8 cellular contexts compared by ENCODE assay signal in the genomic region with DNA sequence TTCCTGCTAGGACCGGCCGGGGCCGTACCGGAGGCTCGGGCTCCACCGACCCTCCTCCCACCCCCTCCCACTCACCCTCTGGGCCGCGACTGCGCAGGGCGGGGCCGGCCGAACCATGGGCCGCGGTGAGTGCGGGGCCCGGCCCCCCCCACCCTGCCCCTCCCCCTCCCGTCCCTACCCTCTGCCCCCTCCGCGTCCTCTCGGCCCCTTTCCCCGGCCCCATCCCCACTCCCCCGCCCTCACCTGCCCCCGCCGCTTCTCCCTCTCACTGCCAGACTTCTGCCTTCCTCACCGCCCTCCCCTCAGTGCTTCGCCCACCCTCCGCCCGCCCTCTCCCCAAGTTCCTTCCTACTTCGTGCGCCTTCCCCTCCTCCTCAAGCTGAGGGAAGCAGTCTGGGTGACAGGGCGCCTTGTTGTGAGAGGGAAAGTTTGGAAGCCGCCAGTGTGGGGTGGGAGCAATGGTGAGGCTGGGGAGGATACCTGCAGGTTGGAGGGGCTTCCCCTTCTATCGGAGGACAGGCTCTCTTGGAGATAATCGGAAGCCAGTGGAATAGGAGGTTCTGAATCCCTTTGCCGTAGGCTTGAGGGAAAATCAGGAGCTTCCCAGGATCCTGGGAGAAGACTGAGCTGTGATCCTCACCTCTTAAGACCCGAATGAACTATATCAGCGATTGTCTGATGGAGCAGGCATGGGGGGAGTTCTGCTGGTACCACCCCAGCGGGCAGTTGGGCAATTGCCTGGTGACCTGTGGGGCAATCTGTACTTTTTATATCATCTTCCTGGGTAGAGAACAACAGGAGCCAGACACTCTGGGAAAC. TPM values are rescaled to one million over a fixed set of nuclear protein-coding genes. Genes with fewer than 3 reads are reported as not detected.
A peak's percentile ranks its signal among the peaks of the same experiment; 100 is the strongest.
DNase-seq lines count a peak whose midpoint lies in the region; ATAC-seq and TF ChIP-seq lines count a peak whose summit lies in the region.

No MANE protein-coding gene starts in this region.

- no peak overlapping the region for H4K5ac ChIP-seq in IMR-90 (ENCODE audit: low read depth, low read length)

- TF ChIP-seq POLR2A in IMR-90 (IDR thresholded peaks at IDR 0.05; ENCODE audit: low read depth, low read length) = no peak

- peaks cover 14% of the 10 kb centered on the region for H3K9me1 ChIP-seq in IMR-90 (ENCODE audit: insufficient read depth, low read length)

- H3K36me3 ChIP-seq in BLaER1 = peaks cover 54% of the 10 kb centered on the region
- peaks cover 40% of the 10 kb centered on the region for H3K36me3 ChIP-seq in IMR-90 (ENCODE audit: control insufficient read depth, insufficient read depth, low read length)

- peak overlapping the region; percentile 59; the same call in 1 of the 3 replicates for H2BK15ac ChIP-seq in IMR-90 (ENCODE audit: low read depth, low read length)

- H3K36me3 Mint-ChIP-seq in T-helper 2 cell treated with Interferon-gamma antibody and Interleukin-4, amounts not matched to agents 5 μg/mL and 100 μg/mL, for 36 hours (ENCODE audit: low read depth) = peaks cover 48% of the 10 kb centered on the region
- peaks cover 25% of the 10 kb centered on the region for H3K36me3 Mint-ChIP-seq in chondrocyte (ENCODE audit: low read depth)

- TF ChIP-seq CTCF in IMR-90 (conservative IDR thresholded peaks at IDR 0.05; ENCODE audit: low read depth, low read length) (no peak), chondrocyte (IDR thresholded peaks at IDR 0.05) (no peak)

- H3K4ac ChIP-seq in IMR-90 (ENCODE audit: low read depth, low read length) = peak overlapping the region; percentile 91

- H3K9ac ChIP-seq in BLaER1 = peak overlapping the region; percentile 91
- peak overlapping the region; percentile 91 for H3K9ac ChIP-seq in IMR-90 (ENCODE audit: low read depth, low read length)

- H3K4me2 ChIP-seq in BLaER1 = peak overlapping the region; percentile 98
- peak overlapping the region; percentile 93 for H3K4me2 ChIP-seq in IMR-90 (ENCODE audit: low read depth, low read length)

- no peak for TF ChIP-seq RAD21 in IMR-90 (IDR thresholded peaks at IDR 0.05; ENCODE audit: low read length)

- peak overlapping the region; percentile 39 for H3K23ac ChIP-seq in IMR-90 (ENCODE audit: low read depth, low read length)

- peaks cover 41% of the 10 kb centered on the region for H3K4me1 Mint-ChIP-seq in T-helper 2 cell treated with Interferon-gamma antibody and Interleukin-4, amounts not matched to agents 5 μg/mL and 100 μg/mL, for 36 hours (ENCODE audit: low read depth)
- peaks cover 62% of the 10 kb centered on the region for H3K4me1 Mint-ChIP-seq in chondrocyte (ENCODE audit: low read depth)

- H3K9me3 ChIP-seq in BLaER1 (no peaks in the 10 kb centered on the region), IMR-90 (ENCODE audit: control insufficient read depth, insufficient read depth, low read length) (no peaks in the 10 kb centered on the region)

- peak; percentile 0; the same call in 1 of the 2 replicates for ATAC-seq in IMR-90 (ENCODE audit: low read depth)
- ATAC-seq in left colon = peak; percentile 1
- ATAC-seq in GM21423 (IDR thresholded peaks at IDR 0.05; ENCODE audit: unreplicated experiment) = no peak

- H3K27me3 ChIP-seq in BLaER1 (no peaks in the 10 kb centered on the region), IMR-90 (ENCODE audit: control insufficient read depth, insufficient read depth, low read length) (no peaks in the 10 kb centered on the region)

- 17% methylated on average over 1 of the region's 38 CpGs; no CpG with 5 or more reads in 1 of the 2 experiments for WGBS in IMR-90 (ENCODE audit: extremely low coverage in 2 of 2, insufficient read length in 1 of 2), 2 experiments

- intact Hi-C loops in IMR-90 (cut with micrococcal nuclease) = no loop called here
- intact Hi-C loops in left colon (cut with DNase I, micrococcal nuclease) = no loop called here

- peak overlapping the region; percentile 6 for H3K18ac ChIP-seq in IMR-90 (ENCODE audit: low read depth, low read length)

- H3K79me1 ChIP-seq in IMR-90 (ENCODE audit: low read depth in 1 of 2, low read length in 2 of 2) = peaks cover 17 to 66% of the 10 kb centered on the region in 2 experiments

- peak overlapping the region; percentile 98 for H2AK5ac ChIP-seq in IMR-90 (ENCODE audit: low read depth, low read length)

- peak overlapping the region; percentile 93 for H2AFZ ChIP-seq in IMR-90 (replicated peaks; ENCODE audit: low read length, poor library complexity)

- H3K27ac ChIP-seq in BLaER1 = peak overlapping the region; percentile 98
- peak overlapping the region; percentile 88 for H3K27ac ChIP-seq in IMR-90 (ENCODE audit: insufficient read depth, low read length)

- peak overlapping the region; percentile 47 to 78; a peak in 3 of 4 replicates for H4K8ac ChIP-seq in IMR-90 (ENCODE audit: low read depth in 2 of 2, low read length in 2 of 2)

- CTCF ChIA-PET in IMR-90 (lab: Yijun Ruan, JAX) = interaction anchor here (0.6 kb wide), 1 partner anchor 805 kb away, joined by 3 read pairs; no protein-coding TSS in a partner anchor

- in situ Hi-C loops in IMR-90 (cut with MboI; ENCODE audit: low sequenced_read_pairs) = no loop called here

- H4K20me1 ChIP-seq in BLaER1 = peaks cover 63% of the 10 kb centered on the region
- H4K20me1 ChIP-seq in IMR-90 (ENCODE audit: insufficient read depth, low read length) = peaks cover 45% of the 10 kb centered on the region

- peak; percentile 49 for DNase-seq in IMR-90
- DNase-seq in T-helper 2 cell treated with Interferon-gamma antibody and Interleukin-4, amounts not matched to agents 5 μg/mL and 100 μg/mL, for 36 hours (ENCODE audit: low spot score) = no peak
- no peak for DNase-seq in chondrocyte (ENCODE audit: low spot score)
- DNase-seq in left colon = peak; percentile 66 to 74
- DNase-seq in stimulated activated CD4-positive, alpha-beta T cell treated with anti-CD3 and anti-CD28 coated beads, Interleukin-4, amount 100 ng/mL, for 24 hours = peak; percentile 42
- DNase-seq in NCI-H774 (lab: John Stamatoyannopoulos, UW) = no peak

- POLR2A ChIA-PET in IMR-90 (lab: Charles Lee; ENCODE audit: unreplicated experiment) = interaction anchor here (0.7 kb wide), 1 partner anchor 13 kb away, joined by 7 read pairs; no protein-coding TSS in a partner anchor

- peak overlapping the region; percentile 41; the same call in 1 of the 2 replicates for H2BK120ac ChIP-seq in IMR-90 (ENCODE audit: low read depth, low read length)

- peak overlapping the region; percentile 97 for H3K4me3 Mint-ChIP-seq in T-helper 2 cell treated with Interferon-gamma antibody and Interleukin-4, amounts not matched to agents 5 μg/mL and 100 μg/mL, for 36 hours
- peak overlapping the region; percentile 96 for H3K4me3 Mint-ChIP-seq in chondrocyte (ENCODE audit: unreplicated experiment)

- H3K4me3 ChIP-seq in BLaER1 (peak overlapping the region; percentile 84), IMR-90 (ENCODE audit: insufficient read depth, low read depth, low read length) (peak overlapping the region; percentile 59)

- peak overlapping the region; percentile 91 for H3K56ac ChIP-seq in IMR-90 (ENCODE audit: extremely low read depth, insufficient read depth, low read length)

- H3K4me1 ChIP-seq in BLaER1 (peaks cover 65% of the 10 kb centered on the region), IMR-90 (ENCODE audit: control insufficient read depth, insufficient read depth, low read length) (peaks cover 22% of the 10 kb centered on the region)

- H3K9me3 Mint-ChIP-seq in T-helper 2 cell treated with Interferon-gamma antibody and Interleukin-4, amounts not matched to agents 5 μg/mL and 100 μg/mL, for 36 hours = no peaks in the 10 kb centered on the region
- H3K9me3 Mint-ChIP-seq in chondrocyte (ENCODE audit: low read depth) = no peaks in the 10 kb centered on the region

- peak overlapping the region; percentile 85 for H2BK5ac ChIP-seq in IMR-90 (ENCODE audit: low read depth, low read length, poor library complexity, severe bottlenecking)

- dilution Hi-C loops in IMR-90 (cut with HindIII; ENCODE audit: low sequenced_read_pairs, unreplicated experiment) = no loop called here

- H2AK9ac ChIP-seq in IMR-90 (replicated peaks; ENCODE audit: low read depth, low read length, poor library complexity) = peak overlapping the region; percentile 100

- H3K14ac ChIP-seq in IMR-90 (replicated peaks; ENCODE audit: low read depth, low read length) = peak overlapping the region; percentile 93

- H3K27ac Mint-ChIP-seq in T-helper 2 cell treated with Interferon-gamma antibody and Interleukin-4, amounts not matched to agents 5 μg/mL and 100 μg/mL, for 36 hours = peak overlapping the region; percentile 90
- peak overlapping the region; percentile 97 for H3K27ac Mint-ChIP-seq in chondrocyte (ENCODE audit: unreplicated experiment)

- H2BK20ac ChIP-seq in IMR-90 (ENCODE audit: low read depth, low read length) = no peak overlapping the region

- peak overlapping the region; percentile 64 for H4K91ac ChIP-seq in IMR-90 (ENCODE audit: insufficient read depth, low read depth, low read length)

- H3K27me3 Mint-ChIP-seq in T-helper 2 cell treated with Interferon-gamma antibody and Interleukin-4, amounts not matched to agents 5 μg/mL and 100 μg/mL, for 36 hours (ENCODE audit: low read depth) = peaks cover 5% of the 10 kb centered on the region
- no peaks in the 10 kb centered on the region for H3K27me3 Mint-ChIP-seq in chondrocyte (ENCODE audit: low read depth)

- no TSS peak for BruUV-seq in IMR-90 (replicated peaks; lab: Mats Ljungman, UMichigan)

RNA-seq across cellular contexts. Expression of a gene that starts 0.5 kb away (rescaled TPM):
- total RNA-seq in IMR-90 (2012; rRNA removed) = 0.90 and 1.4 TPM in 2 replicates
- polyA plus RNA-seq in IMR-90 (2012; rRNA removed) = 7.9 and 9.3 TPM in 2 replicates
- 6.6 and 8.1 TPM in 2 replicates for polyA plus RNA-seq in IMR-90 (2012; cell fraction: cytosol; rRNA removed)
- 39.1 and 71.4 TPM in 2 replicates for polyA plus RNA-seq in IMR-90 (2012; cell fraction: nucleus; rRNA removed; ENCODE audit: low replicate concordance)
- total RNA-seq in chondrocyte = 66.9 to 86.5 TPM (median 78.4 TPM) in 3 replicates
- 100 to 1,000 TPM; 104 to 116 TPM for total RNA-seq in left colon

RNA-seq across cellular contexts. Expression of a gene that starts 2.8 kb away (rescaled TPM):
- total RNA-seq in IMR-90 (2012; rRNA removed) = 12.2 and 19.4 TPM in 2 replicates
- polyA plus RNA-seq in IMR-90 (2012; rRNA removed) = 29.8 and 54.4 TPM in 2 replicates
- 10.8 and 21.4 TPM in 2 replicates for polyA plus RNA-seq in IMR-90 (2012; cell fraction: cytosol; rRNA removed)
- polyA plus RNA-seq in IMR-90 (2012; cell fraction: nucleus; rRNA removed; ENCODE audit: low replicate concordance) = 49.3 and 215 TPM in 2 replicates
- 9.6 to 79.1 TPM (median 79.0 TPM) in 3 replicates for total RNA-seq in chondrocyte
- 10 to 100 TPM; 19.8 to 20.5 TPM for total RNA-seq in left colon

RNA-seq across cellular contexts. Expression of a gene that starts 23.9 kb away (rescaled TPM):
- total RNA-seq in IMR-90 (2012; rRNA removed) (114 and 125 TPM in 2 replicates), chondrocyte (104 to 117 TPM (median 112 TPM) in 3 replicates), left colon (100 to 1,000 TPM; 139 to 151 TPM)
- polyA plus RNA-seq in IMR-90 (2012; rRNA removed) = 107 and 130 TPM in 2 replicates
- polyA plus RNA-seq in IMR-90 (2012; cell fraction: cytosol; rRNA removed) = 95.2 and 179 TPM in 2 replicates
- 106 and 179 TPM in 2 replicates for polyA plus RNA-seq in IMR-90 (2012; cell fraction: nucleus; rRNA removed; ENCODE audit: low replicate concordance)

RNA-seq across cellular contexts. Expression of a gene that starts 26.7 kb away (rescaled TPM):
- total RNA-seq in IMR-90 (2012; rRNA removed) = under 0.01 and 0.18 TPM in 2 replicates
- polyA plus RNA-seq in IMR-90 (2012; rRNA removed) = 0.09 and 0.15 TPM in 2 replicates
- 0.03 and 0.10 TPM in 2 replicates for polyA plus RNA-seq in IMR-90 (2012; cell fraction: cytosol; rRNA removed)
- 0.48 and 1.3 TPM in 2 replicates for polyA plus RNA-seq in IMR-90 (2012; cell fraction: nucleus; rRNA removed; ENCODE audit: low replicate concordance)
- total RNA-seq in chondrocyte = 2.6 to 5.1 TPM (median 3.5 TPM) in 3 replicates
- 1 to 10 TPM in 1 of 2 donors, under 1 TPM in 1; 0.85 to 1.3 TPM for total RNA-seq in left colon

RNA-seq across cellular contexts. Expression of a gene that starts 35.2 kb away (rescaled TPM):
- total RNA-seq in IMR-90 (2012; rRNA removed) (127 and 156 TPM in 2 replicates), chondrocyte (176 to 350 TPM (median 331 TPM) in 3 replicates), left colon (100 to 1,000 TPM in 1 of 2 donors, 10 to 100 TPM in 1; 89.3 to 125 TPM)
- 164 and 167 TPM in 2 replicates for polyA plus RNA-seq in IMR-90 (2012; rRNA removed)
- 104 and 139 TPM in 2 replicates for polyA plus RNA-seq in IMR-90 (2012; cell fraction: cytosol; rRNA removed)
- 508 and 675 TPM in 2 replicates for polyA plus RNA-seq in IMR-90 (2012; cell fraction: nucleus; rRNA removed; ENCODE audit: low replicate concordance)

Comparison
In these comparisons a context has a peak if more than half of its experiments do, and no peak if none do; other contexts are left out.
1. DNase-seq: peak in IMR-90 (single experiment), left colon (2 of 2) and stimulated activated CD4-positive, alpha-beta T cell treated with anti-CD3 and anti-CD28 coated beads, Interleukin-4, amount 100 ng/mL, for 24 hours (single experiment); none in T-helper 2 cell treated with Interferon-gamma antibody and Interleukin-4, amounts not matched to agents 5 μg/mL and 100 μg/mL, for 36 hours (single experiment), chondrocyte (single experiment) and NCI-H774 (single experiment).
2. RNA of a gene that starts 0.5 kb away (total RNA-seq): 104 to 116 TPM in left colon and 66.9 to 86.5 TPM in chondrocyte; 0.90 to 1.4 TPM in IMR-90; every median in the first group is over 10 times any median in the second.